In genomic region chr5:175059687-175060194, GRCh38 we compare ENCODE assay signal across 8 cellular contexts.
A peak's percentile ranks its signal among the peaks of the same experiment; 100 is the strongest.
DNase-seq lines count a peak whose midpoint lies in the region; ATAC-seq, FAIRE-seq and TF ChIP-seq lines count a peak whose summit lies in the region.

No MANE protein-coding gene starts in this region.

- no peaks in the 10 kb centered on the region for H3K9me3 Mint-ChIP-seq in CD8-positive, alpha-beta T cell

- H3K27ac ChIP-seq in CD8-positive, alpha-beta T cell (ENCODE audit: low read depth, low read length), result peak overlapping the region; percentile 8
- no peak overlapping the region for H3K27ac ChIP-seq in HepG2 (ENCODE audit: extremely low read length, insufficient read depth, low read length)
- peak overlapping the region in 1 of 2 donors; percentile 41 for H3K27ac ChIP-seq in tibial artery

- CTCF ChIA-PET in CD8-positive, alpha-beta T cell (lab: Charles Lee), result interaction anchor here (0.6 kb wide), 1 partner anchor 29 kb away, joined by 4 read pairs; no protein-coding TSS in a partner anchor
- CTCF ChIA-PET in HepG2 (lab: Yijun Ruan, JAX; ENCODE audit: low intra/inter-chr PET ratio, low total read pairs), result interaction anchor here (0.7 kb wide), 1 partner anchor 156 kb away, joined by 3 read pairs; no protein-coding TSS in a partner anchor

- BruUV-seq in HepG2 (replicated peaks; lab: Mats Ljungman, UMichigan), result no TSS peak

- H3K9me3 ChIP-seq in CD8-positive, alpha-beta T cell (ENCODE audit: low read length), result no peaks in the 10 kb centered on the region
- H3K9me3 ChIP-seq in HepG2 (ENCODE audit: low read length) (no peaks in the 10 kb centered on the region), tibial artery (no peaks in the 10 kb centered on the region)

- DNase-seq in CD8-positive, alpha-beta T cell, result no peak
- DNase-seq in MV-4-11 (lab: John Stamatoyannopoulos, UW) (peak; percentile 11), astrocyte of the cerebellum (ENCODE audit: low read depth) (peak; percentile 42), HepG2 (ENCODE audit: low spot score) (peak; percentile 24), tibial artery (peak; percentile 24 to 73), GF-D8 (lab: John Stamatoyannopoulos, UW) (no peak), epidermal melanocyte (ENCODE audit: insufficient read length, low spot score) (no peak)

- intact Hi-C loops in CD8-positive, alpha-beta T cell (cut with DNase I, micrococcal nuclease), result no loop called here
- intact Hi-C loops in HepG2 (cut with micrococcal nuclease; ENCODE audit: unreplicated experiment), result no loop called here
- intact Hi-C loops in tibial artery (cut with DNase I; ENCODE audit: low total_unique reads), result no loop called here

- ATAC-seq in CD8-positive, alpha-beta T cell, result no peak
- ATAC-seq in HepG2 (peak; percentile 78), GM18511 (IDR thresholded peaks at IDR 0.05; ENCODE audit: unreplicated experiment) (no peak)

- 3% methylated on average over 22 of the region's 22 CpGs for WGBS in HepG2 (ENCODE audit: low lambda C conversion rate)

- H2AFZ ChIP-seq in HepG2 (ENCODE audit: low read length), result no peak overlapping the region

- no peak for TF ChIP-seq EP300 in HepG2 (IDR thresholded peaks at IDR 0.05; ENCODE audit: low read depth in 2 of 2, low read length in 2 of 2)
- no peak for TF ChIP-seq EP300 in HepG2 (CRISPR knock-in tag; IDR thresholded peaks at IDR 0.05; ENCODE audit: borderline replicate concordance)

- no peaks in the 10 kb centered on the region for H4K20me1 ChIP-seq in HepG2 (ENCODE audit: insufficient read depth, low read length)

- no peak overlapping the region for H3K27ac Mint-ChIP-seq in CD8-positive, alpha-beta T cell

- H3K4me3 ChIP-seq in CD8-positive, alpha-beta T cell (ENCODE audit: low read depth, low read length), result peak overlapping the region; percentile 45
- peak overlapping the region; percentile 1 for H3K4me3 ChIP-seq in astrocyte of the cerebellum (ENCODE audit: low read depth, low read length)
- no peak overlapping the region for H3K4me3 ChIP-seq in HepG2 (replicated peaks in 1 of 3; ENCODE audit: insufficient read depth in 1 of 3, low read depth in 2 of 3, low read length in 3 of 3)
- peak overlapping the region; percentile 28 to 44 for H3K4me3 ChIP-seq in tibial artery

- TF ChIP-seq CTCF in CD8-positive, alpha-beta T cell (IDR thresholded peaks at IDR 0.05), result no peak
- TF ChIP-seq CTCF in astrocyte of the cerebellum (IDR thresholded peaks at IDR 0.05; ENCODE audit: low read depth, low read length, missing control alignments) (no peak), HepG2 (CRISPR knock-in tag; IDR thresholded peaks at IDR 0.05) (0 out of 2 replicates have a peak, but pooled peaks have one; percentile 10), tibial artery (IDR thresholded peaks at IDR 0.05) (no peak)

- no peak overlapping the region for H3K9ac ChIP-seq in HepG2 (ENCODE audit: insufficient read depth, low read depth, low read length)

- no peak overlapping the region for H3K4me2 ChIP-seq in HepG2 (ENCODE audit: low read depth, low read length)

- peaks cover 13% of the 10 kb centered on the region for H3K4me1 Mint-ChIP-seq in CD8-positive, alpha-beta T cell (ENCODE audit: low read depth)

- FAIRE-seq in HepG2 (lab: Jason Lieb, UNC), result peak; percentile 36

- no peak for TF ChIP-seq RAD21 in HepG2 (CRISPR knock-in tag; IDR thresholded peaks at IDR 0.05)

- no peaks in the 10 kb centered on the region for H3K36me3 ChIP-seq in CD8-positive, alpha-beta T cell (ENCODE audit: insufficient read depth, low read length)
- H3K36me3 ChIP-seq in HepG2 (replicated peaks in 1 of 2; ENCODE audit: control insufficient read depth in 1 of 2, insufficient read depth in 2 of 2, low read length in 2 of 2) (no peaks in the 10 kb centered on the region), tibial artery (no peaks in the 10 kb centered on the region)

- H3K36me3 Mint-ChIP-seq in CD8-positive, alpha-beta T cell, result no peaks in the 10 kb centered on the region

- no peaks in the 10 kb centered on the region for H3K27me3 ChIP-seq in CD8-positive, alpha-beta T cell (ENCODE audit: insufficient read depth, low read length)
- H3K27me3 ChIP-seq in HepG2 (ENCODE audit: control insufficient read depth in 1 of 2, insufficient read depth in 2 of 2, low read length in 2 of 2) (no peaks in the 10 kb centered on the region), tibial artery (no peaks in the 10 kb centered on the region)

- POLR2A ChIA-PET in CD8-positive, alpha-beta T cell (lab: Charles Lee), result interaction anchor here (0.8 kb wide), 1 partner anchor 12 kb away, joined by 3 read pairs; no protein-coding TSS in a partner anchor
- POLR2A ChIA-PET in HepG2 (lab: Yijun Ruan, JAX), result no interaction called here

- in situ Hi-C loops in astrocyte of the cerebellum (cut with HindIII; ENCODE audit: low sequenced_read_pairs) (no loop called here), HepG2 (cut with HindIII; ENCODE audit: extremely low pct_ligation_motif_present, low pct_unique_long_range_greater_than_20kb) (no loop called here)

- no peaks in the 10 kb centered on the region for H3K4me1 ChIP-seq in CD8-positive, alpha-beta T cell (ENCODE audit: insufficient read depth, low read length)
- H3K4me1 ChIP-seq in HepG2 (ENCODE audit: insufficient read depth, low read length), result peaks cover 7% of the 10 kb centered on the region; the same call in 1 of the 2 replicates
- H3K4me1 ChIP-seq in tibial artery, result peaks cover 0 to 9% (median 2%) of the 10 kb centered on the region in 4 donors

- H3K79me2 ChIP-seq in HepG2 (ENCODE audit: insufficient read depth, low read length), result no peaks in the 10 kb centered on the region

- H3K4me3 Mint-ChIP-seq in CD8-positive, alpha-beta T cell, result peak overlapping the region; percentile 62

- H3K27me3 Mint-ChIP-seq in CD8-positive, alpha-beta T cell (ENCODE audit: low read depth), result peaks cover 3% of the 10 kb centered on the region

- no peak for TF ChIP-seq POLR2A in HepG2 (IDR thresholded peaks at IDR 0.05; ENCODE audit: insufficient read depth in 1 of 2, low read depth in 2 of 2, low read length in 2 of 2)

TF ChIP-seq in HepG2, 621 proteins besides CTCF, POLR2A, EP300 and RAD21:
- TF ChIP-seq CC2D1A (CRISPR knock-in tag; IDR thresholded peaks at IDR 0.05) (no peak), HNRNPLL (IDR thresholded peaks at IDR 0.05; ENCODE audit: low read depth, low read length, poor library complexity, severe bottlenecking) (peak; percentile 68), RFX3 (CRISPR knock-in tag; IDR thresholded peaks at IDR 0.05) (peak; percentile 40; the same call in 1 of the 2 replicates), TEAD3 (CRISPR knock-in tag; optimal IDR thresholded peaks at IDR 0.05; ENCODE audit: borderline replicate concordance) (peak; percentile 84), ZNF362 (CRISPR knock-in tag; IDR thresholded peaks at IDR 0.05; ENCODE audit: borderline replicate concordance) (peak; percentile 46; the same call in 1 of the 2 replicates), CBX5 (CRISPR knock-in tag; IDR thresholded peaks at IDR 0.05; ENCODE audit: borderline replicate concordance) (no peak)
- TF ChIP-seq, protein P1, sequence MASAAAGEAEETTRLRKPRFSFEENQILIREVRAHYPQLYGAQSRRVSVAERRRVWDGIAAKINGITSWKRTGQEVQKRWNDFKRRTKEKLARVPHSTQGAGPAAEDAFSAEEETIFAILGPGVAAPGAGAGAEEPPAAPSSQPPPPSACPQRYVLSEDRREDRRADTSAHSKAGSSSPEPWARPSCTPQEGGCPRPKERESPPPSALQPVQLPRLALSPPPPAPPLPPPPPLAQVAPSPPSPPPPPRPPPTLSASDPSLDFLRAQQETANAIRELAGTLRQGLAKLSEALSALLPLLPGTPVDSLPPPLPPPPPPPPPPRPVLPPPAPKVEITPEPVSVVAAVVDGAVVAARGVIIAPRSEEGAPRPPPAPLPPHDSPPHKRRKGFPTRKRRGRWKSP (CRISPR knock-in tag; IDR thresholded peaks at IDR 0.05), result peak; percentile 88; the same call in 1 of the 2 replicates

Comparison
In these comparisons a context has a peak if more than half of its experiments do, and no peak if none do; other contexts are left out.
1. DNase-seq: peak in MV-4-11 (single experiment), astrocyte of the cerebellum (single experiment), HepG2 (single experiment) and tibial artery (2 of 2); none in CD8-positive, alpha-beta T cell (0 of 7), GF-D8 (single experiment) and epidermal melanocyte (single experiment).
2. H3K4me3 ChIP-seq: peak in CD8-positive, alpha-beta T cell (single experiment), astrocyte of the cerebellum (single experiment) and tibial artery (2 of 2); none in HepG2 (0 of 3).